23 cellular contexts compared by ENCODE assay signal in the genomic region with DNA sequence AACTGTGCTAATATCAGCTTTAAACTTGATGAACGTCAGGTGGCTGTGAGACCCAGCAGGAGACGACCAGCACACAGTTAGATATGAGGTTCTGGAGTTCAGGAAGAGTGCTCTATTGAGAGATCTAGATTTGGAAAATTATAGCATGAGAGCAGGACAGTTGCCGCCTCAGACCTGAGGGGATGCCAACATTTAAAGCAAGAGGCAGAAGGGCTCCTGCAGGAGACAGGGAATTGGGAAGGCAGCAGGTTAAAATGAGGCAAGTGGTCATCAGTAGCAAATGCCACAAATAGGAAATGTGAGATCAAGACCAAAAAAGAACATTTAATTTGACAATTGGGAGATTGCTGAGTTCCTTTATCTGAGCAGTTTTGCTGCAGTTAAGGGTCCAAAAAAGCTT.
DNase-seq lines count a peak whose midpoint lies in the region; ATAC-seq, FAIRE-seq and TF ChIP-seq lines count a peak whose summit lies in the region.
"Had no signal": no experiment of that assay in that cellular context is flagged by ENCODE, and none has a peak within 500 bp of the region (broad histone marks: within the 10 kb centered on the region; RNA-seq: fewer than 3 reads in every experiment).

No MANE protein-coding gene starts in this region.

- H4K5ac ChIP-seq in IMR-90 (ENCODE audit: low read depth, low read length): no peak overlapping the region

- 0 out of 2 replicates have a peak overlapping the region, but pooled peaks have one; percentile 55 for H2BK120ac ChIP-seq in IMR-90 (ENCODE audit: low read depth, low read length)

- no peak overlapping the region; a peak in 1 of 4 replicates for H4K8ac ChIP-seq in IMR-90 (ENCODE audit: low read depth in 2 of 2, low read length in 2 of 2)

- no peak for TF ChIP-seq RAD21 in IMR-90 (IDR thresholded peaks at IDR 0.05; ENCODE audit: low read length)

- H3K56ac ChIP-seq in IMR-90 (ENCODE audit: extremely low read depth, insufficient read depth, low read length): no peak overlapping the region

- no peak for DNase-seq in D721Med (ENCODE audit: insufficient read length, low spot score)
- DNase-seq in IMR-90: no peak
- DNase-seq in cerebellar cortex (ENCODE audit: low spot score): peak; percentile 96
- no peak for DNase-seq in urothelium cell line (ENCODE audit: low spot score)
- no peak for DNase-seq in T-helper 1 cell
- no peak for DNase-seq in activated gamma-delta T cell (lab: John Stamatoyannopoulos, UW)
- no peak for DNase-seq in middle frontal gyrus (ENCODE audit: extremely low spot score, low spot score)
- DNase-seq: 8988T; ACHN; AML-193; BE2C; CD4-positive, alpha-beta T cell; CD8-positive, alpha-beta memory T cell; DMS53; DMS79 treated with DMSO at 0.1 percent for 48 hours; GOT3; HFFc6 had no signal

- H3K27me3 ChIP-seq in IMR-90 (ENCODE audit: control insufficient read depth, insufficient read depth, low read length): no peaks in the 10 kb centered on the region; the same call in 1 of the 2 replicates
- H3K27me3 ChIP-seq: BE2C; BLaER1 treated with 17β-estradiol and CSF1 and Interleukin-3, amounts not matched to agents 10 nM and 100 nM had no signal

- no peaks in the 10 kb centered on the region for H4K20me1 ChIP-seq in IMR-90 (ENCODE audit: insufficient read depth, low read length)
- H4K20me1 ChIP-seq: BLaER1 treated with 17β-estradiol and CSF1 and Interleukin-3, amounts not matched to agents 10 nM and 100 nM had no signal

- TF ChIP-seq CTCF in D721Med (IDR thresholded peaks at IDR 0.05; ENCODE audit: insufficient read depth, missing control alignments): no peak
- no peak for TF ChIP-seq CTCF in IMR-90 (conservative IDR thresholded peaks at IDR 0.05; ENCODE audit: low read depth, low read length)

- 0 out of 2 replicates have a peak overlapping the region, but pooled peaks have one; percentile 7 for H3K4ac ChIP-seq in IMR-90 (ENCODE audit: low read depth, low read length)

- peak overlapping the region; percentile 6; the same call in 1 of the 2 replicates for H3K27ac ChIP-seq in IMR-90 (ENCODE audit: insufficient read depth, low read length)
- H3K27ac ChIP-seq: A549; BLaER1 treated with 17β-estradiol and CSF1 and Interleukin-3, amounts not matched to agents 10 nM and 100 nM had no signal

- H3K9me3 ChIP-seq in IMR-90 (ENCODE audit: control insufficient read depth, insufficient read depth, low read length): no peaks in the 10 kb centered on the region
- H3K9me3 ChIP-seq: A549; BE2C; BLaER1 treated with 17β-estradiol and CSF1 and Interleukin-3, amounts not matched to agents 10 nM and 100 nM; HAP-1 had no signal

- no peak overlapping the region for H2AFZ ChIP-seq in IMR-90 (replicated peaks; ENCODE audit: low read length, poor library complexity)

- no peaks in the 10 kb centered on the region for H3K36me3 ChIP-seq in IMR-90 (ENCODE audit: control insufficient read depth, insufficient read depth, low read length)
- H3K36me3 ChIP-seq: BE2C; BLaER1 treated with 17β-estradiol and CSF1 and Interleukin-3, amounts not matched to agents 10 nM and 100 nM; HAP-1 had no signal

- H2BK5ac ChIP-seq in IMR-90 (ENCODE audit: low read depth, low read length, poor library complexity, severe bottlenecking): no peak overlapping the region

- no peak overlapping the region for H3K4me3 ChIP-seq in IMR-90 (ENCODE audit: insufficient read depth, low read depth, low read length)
- H3K4me3 ChIP-seq: A549; BLaER1 treated with 17β-estradiol and CSF1 and Interleukin-3, amounts not matched to agents 10 nM and 100 nM; HAP-1 had no signal

- BruUV-seq in IMR-90 (replicated peaks; lab: Mats Ljungman, UMichigan): no TSS peak

- dilution Hi-C loops in IMR-90 (cut with HindIII; ENCODE audit: low sequenced_read_pairs, unreplicated experiment): no loop called here

- ATAC-seq in IMR-90 (ENCODE audit: low read depth): no peak
- ATAC-seq: A549 had no signal

- whole genome bisulfite sequencing in IMR-90 (ENCODE audit: extremely low coverage in 2 of 2, insufficient read length in 1 of 2), 2 experiments: 100% methylated on average over 1 of the region's 3 CpGs; no CpG with 5 or more reads in 1 of the 2 experiments

- FAIRE-seq in D721Med (lab: Jason Lieb, UNC): peak; percentile 32
- FAIRE-seq in urothelium cell line (lab: Jason Lieb, UNC): peak; percentile 56
- FAIRE-seq: A549, G401.6, GM12892, H54 had no signal

- H3K4me2 ChIP-seq in IMR-90 (ENCODE audit: low read depth, low read length): no peak overlapping the region
- H3K4me2 ChIP-seq: A549; BLaER1 treated with 17β-estradiol and CSF1 and Interleukin-3, amounts not matched to agents 10 nM and 100 nM had no signal

- H2AK5ac ChIP-seq in IMR-90 (ENCODE audit: low read depth, low read length): no peak overlapping the region

- CTCF ChIA-PET in IMR-90 (lab: Yijun Ruan, JAX): no interaction called here

- no peak for TF ChIP-seq POLR2A in IMR-90 (IDR thresholded peaks at IDR 0.05; ENCODE audit: low read depth, low read length)

- H3K9ac ChIP-seq in IMR-90 (ENCODE audit: low read depth, low read length): no peak overlapping the region
- H3K9ac ChIP-seq: BLaER1 treated with 17β-estradiol and CSF1 and Interleukin-3, amounts not matched to agents 10 nM and 100 nM had no signal

- H2BK20ac ChIP-seq in IMR-90 (ENCODE audit: low read depth, low read length): 0 out of 2 replicates have a peak overlapping the region, but pooled peaks have one; percentile 55

- intact Hi-C loops in IMR-90 (cut with micrococcal nuclease): no loop called here

- H3K23ac ChIP-seq in IMR-90 (ENCODE audit: low read depth, low read length): no peak overlapping the region

- H4K91ac ChIP-seq in IMR-90 (ENCODE audit: insufficient read depth, low read depth, low read length): peak overlapping the region; percentile 68

- no peaks in the 10 kb centered on the region for H3K79me1 ChIP-seq in IMR-90 (ENCODE audit: low read depth in 1 of 2, low read length in 2 of 2)

- H3K9me1 ChIP-seq in IMR-90 (ENCODE audit: insufficient read depth, low read length): peaks cover 2% of the 10 kb centered on the region; the same call in 1 of the 2 replicates

- H3K18ac ChIP-seq in IMR-90 (ENCODE audit: low read depth, low read length): peak overlapping the region; percentile 50

- H3K14ac ChIP-seq in IMR-90 (replicated peaks; ENCODE audit: low read depth, low read length): no peak overlapping the region

- no peak overlapping the region for H2BK15ac ChIP-seq in IMR-90 (ENCODE audit: low read depth, low read length)

- no peak overlapping the region for H2AK9ac ChIP-seq in IMR-90 (replicated peaks; ENCODE audit: low read depth, low read length, poor library complexity)

- in situ Hi-C loops in IMR-90 (cut with MboI; ENCODE audit: low sequenced_read_pairs): no loop called here

- peaks cover 14% of the 10 kb centered on the region for H3K4me1 ChIP-seq in IMR-90 (ENCODE audit: control insufficient read depth, insufficient read depth, low read length)
- H3K4me1 ChIP-seq: BE2C; BLaER1 treated with 17β-estradiol and CSF1 and Interleukin-3, amounts not matched to agents 10 nM and 100 nM had no signal

- POLR2A ChIA-PET in IMR-90 (lab: Charles Lee; ENCODE audit: unreplicated experiment): no interaction called here

TF ChIP-seq in IMR-90, 13 proteins besides CTCF, POLR2A, EP300 and RAD21:
- TF ChIP-seq, protein P1, sequence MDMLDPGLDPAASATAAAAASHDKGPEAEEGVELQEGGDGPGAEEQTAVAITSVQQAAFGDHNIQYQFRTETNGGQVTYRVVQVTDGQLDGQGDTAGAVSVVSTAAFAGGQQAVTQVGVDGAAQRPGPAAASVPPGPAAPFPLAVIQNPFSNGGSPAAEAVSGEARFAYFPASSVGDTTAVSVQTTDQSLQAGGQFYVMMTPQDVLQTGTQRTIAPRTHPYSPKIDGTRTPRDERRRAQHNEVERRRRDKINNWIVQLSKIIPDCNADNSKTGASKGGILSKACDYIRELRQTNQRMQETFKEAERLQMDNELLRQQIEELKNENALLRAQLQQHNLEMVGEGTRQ (IDR thresholded peaks at IDR 0.05; ENCODE audit: low read depth, low read length): no peak
- TF ChIP-seq MAZ (IDR thresholded peaks at IDR 0.05; ENCODE audit: borderline replicate concordance, low read depth, low read length): no peak
- TF ChIP-seq MAFK (IDR thresholded peaks at IDR 0.05; ENCODE audit: low read depth, low read length): no peak
- TF ChIP-seq, protein P2, sequence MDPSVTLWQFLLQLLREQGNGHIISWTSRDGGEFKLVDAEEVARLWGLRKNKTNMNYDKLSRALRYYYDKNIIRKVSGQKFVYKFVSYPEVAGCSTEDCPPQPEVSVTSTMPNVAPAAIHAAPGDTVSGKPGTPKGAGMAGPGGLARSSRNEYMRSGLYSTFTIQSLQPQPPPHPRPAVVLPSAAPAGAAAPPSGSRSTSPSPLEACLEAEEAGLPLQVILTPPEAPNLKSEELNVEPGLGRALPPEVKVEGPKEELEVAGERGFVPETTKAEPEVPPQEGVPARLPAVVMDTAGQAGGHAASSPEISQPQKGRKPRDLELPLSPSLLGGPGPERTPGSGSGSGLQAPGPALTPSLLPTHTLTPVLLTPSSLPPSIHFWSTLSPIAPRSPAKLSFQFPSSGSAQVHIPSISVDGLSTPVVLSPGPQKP (IDR thresholded peaks at IDR 0.05; ENCODE audit: borderline replicate concordance, low read depth, low read length): no peak
- TF ChIP-seq FOS (IDR thresholded peaks at IDR 0.05; ENCODE audit: low read depth, low read length): no peak
- TF ChIP-seq CEBPB (IDR thresholded peaks at IDR 0.05; ENCODE audit: low read depth, low read length): no peak
